In genomic region chr15:74873036-74873755, GRCh38 we compare ENCODE assay signal across 8 cellular contexts. TPM values are rescaled to one million over a fixed set of nuclear protein-coding genes. Genes with fewer than 3 reads are reported as not detected.
DNase-seq lines count a peak whose midpoint lies in the region; ATAC-seq and TF ChIP-seq lines count a peak whose summit lies in the region.

TSS of gene SCAMP2 (minus strand) at chr15:74873365. CDS start at chr15:74873255, 110 bp downstream.

- peaks cover 3% of the 10 kb centered on the region for H3K27me3 Mint-ChIP-seq in T-helper 2 cell treated with Interferon-gamma antibody and Interleukin-4, amounts not matched to agents 5 μg/mL and 100 μg/mL, for 36 hours (ENCODE audit: low read depth)

- DNase-seq in NCI-H2029 (lab: John Stamatoyannopoulos, UW) = peak; percentile 80
- peak; percentile 90 for DNase-seq in T-helper 2 cell treated with Interferon-gamma antibody and Interleukin-4, amounts not matched to agents 5 μg/mL and 100 μg/mL, for 36 hours (ENCODE audit: low spot score)
- DNase-seq in ascending aorta (ENCODE audit: low spot score in 2 of 2) = peak; percentile 84 to 97
- peak; percentile 97 to 98 (median 97) for DNase-seq in right cardiac atrium
- DNase-seq in putamen (ENCODE audit: low spot score) = peak; percentile 94
- peak; percentile 92 to 95 for DNase-seq in uterus

- peaks cover 40% of the 10 kb centered on the region for H3K4me1 Mint-ChIP-seq in T-helper 2 cell treated with Interferon-gamma antibody and Interleukin-4, amounts not matched to agents 5 μg/mL and 100 μg/mL, for 36 hours (ENCODE audit: low read depth)

- peak within 1 kb of the TSS; percentile 48 to 80 for H3K4me3 ChIP-seq in ascending aorta
- peak within 1 kb of the TSS; percentile 47 for H3K4me3 ChIP-seq in right cardiac atrium (ENCODE audit: low read length)
- peak within 1 kb of the TSS; percentile 55 to 85 for H3K4me3 ChIP-seq in uterus

- intact Hi-C loops in ascending aorta (cut with DNase I) (loop anchor here (1.0 to 2.0 kb wide), 3 partner anchors 16 to 34 kb away; partner anchors contain the start of genes FAM219B and ULK3), right cardiac atrium (cut with DNase I) (no loop called here), uterus (cut with DNase I; ENCODE audit: low total_unique reads) (no loop called here)

- H3K9me3 ChIP-seq in ascending aorta = no peaks in the 10 kb centered on the region
- no peaks in the 10 kb centered on the region for H3K9me3 ChIP-seq in right cardiac atrium (ENCODE audit: control insufficient read depth, low read length)
- H3K9me3 ChIP-seq in uterus = no peaks in the 10 kb centered on the region

- ATAC-seq in GM18508 (IDR thresholded peaks at IDR 0.05; ENCODE audit: insufficient read depth, unreplicated experiment) (peak; percentile 61), HG02981 (IDR thresholded peaks at IDR 0.05; ENCODE audit: unreplicated experiment) (peak; percentile 78), right cardiac atrium (peak; percentile 96 to 97)

- peak within 1 kb of the TSS; percentile 92 for H3K27ac Mint-ChIP-seq in T-helper 2 cell treated with Interferon-gamma antibody and Interleukin-4, amounts not matched to agents 5 μg/mL and 100 μg/mL, for 36 hours

- H3K27ac ChIP-seq in ascending aorta (peak within 1 kb of the TSS; percentile 83 to 94), right cardiac atrium (ENCODE audit: low read length) (peak within 1 kb of the TSS; percentile 54), uterus (peak within 1 kb of the TSS; percentile 77 to 87)

- H3K4me1 ChIP-seq in ascending aorta (peaks cover 9 to 40% of the 10 kb centered on the region in 2 donors), right cardiac atrium (ENCODE audit: control insufficient read depth, insufficient read depth, low read length) (peaks cover 7% of the 10 kb centered on the region), uterus (peaks cover 11 to 28% of the 10 kb centered on the region in 2 donors)

- peaks cover 1% of the 10 kb centered on the region for H3K9me3 Mint-ChIP-seq in T-helper 2 cell treated with Interferon-gamma antibody and Interleukin-4, amounts not matched to agents 5 μg/mL and 100 μg/mL, for 36 hours

- TF ChIP-seq CTCF in ascending aorta (IDR thresholded peaks at IDR 0.05) (no peak), uterus (IDR thresholded peaks at IDR 0.05) (no peak)

- H3K36me3 ChIP-seq in ascending aorta = no peaks in the 10 kb centered on the region
- H3K36me3 ChIP-seq in uterus = no peaks in the 10 kb centered on the region

- TF ChIP-seq POLR2A in uterus (IDR thresholded peaks at IDR 0.05) = peak in 1 of 2 donors; percentile 77

- H3K4me3 Mint-ChIP-seq in T-helper 2 cell treated with Interferon-gamma antibody and Interleukin-4, amounts not matched to agents 5 μg/mL and 100 μg/mL, for 36 hours = peak within 1 kb of the TSS; percentile 99

- WGBS in right cardiac atrium = under 1% methylated on average over 49 of the region's 52 CpGs

- peaks cover 31% of the 10 kb centered on the region for H3K36me3 Mint-ChIP-seq in T-helper 2 cell treated with Interferon-gamma antibody and Interleukin-4, amounts not matched to agents 5 μg/mL and 100 μg/mL, for 36 hours (ENCODE audit: low read depth)

- H3K27me3 ChIP-seq in ascending aorta (no peaks in the 10 kb centered on the region), right cardiac atrium (ENCODE audit: control insufficient read depth, insufficient read depth) (no peaks in the 10 kb centered on the region), uterus (no peaks in the 10 kb centered on the region)

RNA-seq across cellular contexts. Expression of gene SCAMP2, which starts in this region (rescaled TPM):
- total RNA-seq in ascending aorta (90.8 TPM), right cardiac atrium (10 to 100 TPM; 52.2 to 67.1 (median 61.7) TPM), uterus (10 to 100 TPM; 15.9 to 67.5 (median 33.0) TPM)
- 36.1 TPM for polyA plus RNA-seq in right cardiac atrium

Comparison
In these comparisons a context has a peak if more than half of its experiments do, and no peak if none do; other contexts are left out.
1. Peak in every context shown above with its lines: DNase-seq, ATAC-seq, H3K4me3 ChIP-seq and H3K27ac ChIP-seq.